33 cellular contexts compared by ENCODE assay signal in genomic region chr4:16758206-16758605, GRCh38.
"Had no signal": no experiment of that assay in that cellular context is flagged by ENCODE, and none has a peak within 500 bp of the region (broad histone marks: within the 10 kb centered on the region; RNA-seq: fewer than 3 reads in every experiment).

No MANE protein-coding gene starts in this region.

- H3K4me1 ChIP-seq: adrenal gland, body of pancreas, breast epithelium, colonic mucosa had no signal

- H3K27ac ChIP-seq: adrenal gland, body of pancreas, breast epithelium, cardiac muscle cell, colonic mucosa, epithelial cell of prostate, esophagus squamous epithelium, WERI-Rb-1 had no signal

- H3K4me3 ChIP-seq: adrenal gland, body of pancreas, breast epithelium, cardiac muscle cell, colonic mucosa, esophagus squamous epithelium had no signal

- H3K27me3 ChIP-seq: adrenal gland, body of pancreas, breast epithelium, cardiac muscle cell, colonic mucosa had no signal

- H3K36me3 ChIP-seq: adrenal gland, breast epithelium, cardiac muscle cell, colonic mucosa, esophagus squamous epithelium, WERI-Rb-1 had no signal

- ATAC-seq: activated CD4-positive, CD25-positive, alpha-beta regulatory T cell treated with anti-CD3 and anti-CD28 coated beads, Interleukin-2, amount 50 U/mL, for 24 hours; activated CD8-positive, alpha-beta T cell treated with anti-CD3 and anti-CD28 coated beads for 36 hours; activated naive CD8-positive, alpha-beta T cell treated with anti-CD3 and anti-CD28 coated beads, Interleukin-2, amount 50 U/mL, for 24 hours; activated T-cell treated with anti-CD3 and anti-CD28 coated beads, Interleukin-2, amount 50 U/mL, for 4 hours; activated T-helper 17 cell treated with anti-CD3 and anti-CD28 coated beads, Interleukin-2, amount 50 U/mL, for 72 hours; body of pancreas; T-helper 17 cell had no signal

- H3K36me3 Mint-ChIP-seq: activated naive CD4-positive, alpha-beta T cell treated with anti-CD3 and anti-CD28 coated beads, Interleukin-2, amount 50 U/mL, for 24 hours; activated naive CD8-positive, alpha-beta T cell treated with anti-CD3 and anti-CD28 coated beads for 36 hours had no signal

- H3K4me3 Mint-ChIP-seq: activated B cell treated with CpG ODN at 0.5 μM for 24 hours; activated CD8-positive, alpha-beta T cell treated with anti-CD3 and anti-CD28 coated beads for 36 hours; activated naive CD4-positive, alpha-beta T cell treated with anti-CD3 and anti-CD28 coated beads, Interleukin-2, amount 50 U/mL, for 24 hours; activated naive CD8-positive, alpha-beta T cell treated with anti-CD3 and anti-CD28 coated beads for 36 hours; activated naive CD8-positive, alpha-beta T cell treated with anti-CD3 and anti-CD28 coated beads, Interleukin-2, amount 50 U/mL, for 24 hours; activated T-cell treated with anti-CD3 and anti-CD28 coated beads, Interleukin-2, amount 50 U/mL, for 4 hours; activated T-helper 17 cell treated with anti-CD3 and anti-CD28 coated beads, Interleukin-2, amount 50 U/mL, for 72 hours; T-helper 17 cell; T-helper 2 cell treated with Interferon-gamma antibody and Interleukin-4, amounts not matched to agents 5 μg/mL and 100 μg/mL, for 36 hours had no signal

- H3K4me1 Mint-ChIP-seq: activated B cell treated with CpG ODN at 0.5 μM for 24 hours; activated naive CD4-positive, alpha-beta T cell treated with anti-CD3 and anti-CD28 coated beads, Interleukin-2, amount 50 U/mL, for 24 hours; activated naive CD8-positive, alpha-beta T cell treated with anti-CD3 and anti-CD28 coated beads for 36 hours; activated naive CD8-positive, alpha-beta T cell treated with anti-CD3 and anti-CD28 coated beads, Interleukin-2, amount 50 U/mL, for 24 hours; activated T-helper 17 cell treated with anti-CD3 and anti-CD28 coated beads, Interleukin-2, amount 50 U/mL, for 72 hours; T-helper 17 cell had no signal

- H3K27me3 Mint-ChIP-seq: activated B cell treated with CpG ODN at 0.5 μM for 24 hours; activated CD8-positive, alpha-beta T cell treated with anti-CD3 and anti-CD28 coated beads for 36 hours; activated naive CD8-positive, alpha-beta T cell treated with anti-CD3 and anti-CD28 coated beads for 36 hours; activated naive CD8-positive, alpha-beta T cell treated with anti-CD3 and anti-CD28 coated beads, Interleukin-2, amount 50 U/mL, for 24 hours; activated T-helper 17 cell treated with anti-CD3 and anti-CD28 coated beads, Interleukin-2, amount 50 U/mL, for 72 hours had no signal

- DNase-seq: activated B cell treated with CpG ODN at 0.5 μM for 24 hours; activated CD4-positive, alpha-beta T cell treated with anti-CD3 and anti-CD28 coated beads for 48 hours; activated CD4-positive, alpha-beta T cell treated with anti-CD3 and anti-CD28 coated beads, Interleukin-2, amount 50 U/mL, for 1 hour; activated CD4-positive, alpha-beta T cell treated with anti-CD3 and anti-CD28 coated beads, Interleukin-2, amount 50 U/mL, for 48 hours; activated CD8-positive, alpha-beta memory T cell treated with anti-CD3 and anti-CD28 coated beads for 24 hours; activated CD8-positive, alpha-beta T cell treated with anti-CD3 and anti-CD28 coated beads for 36 hours; activated effector memory CD4-positive, alpha-beta T cell treated with Interleukin-2 at 50 U/mL for 16 hours; activated gamma-delta T cell treated with Interleukin-2 at 50 U/mL for 16 hours; activated naive CD4-positive, alpha-beta T cell treated with Interleukin-2 at 50 U/mL for 16 hours; activated naive CD8-positive, alpha-beta T cell treated with anti-CD3 and anti-CD28 coated beads for 36 hours; activated naive CD8-positive, alpha-beta T cell treated with anti-CD3 and anti-CD28 coated beads, Interleukin-2, amount 50 U/mL, for 24 hours; activated T-cell treated with anti-CD3 and anti-CD28 coated beads, Interleukin-2, amount 50 U/mL, for 4 hours; adrenal gland; amygdala; aorta; body of pancreas; central memory CD4-positive, alpha-beta T cell; cerebellar nuclear complex; colonic mucosa; effector CD8-positive, alpha-beta T cell; esophagus squamous epithelium; head of caudate nucleus; T-helper 1 cell; T-helper 17 cell; T1000; WERI-Rb-1 had no signal

- H3K9me3 ChIP-seq: adrenal gland, body of pancreas, breast epithelium, colonic mucosa, esophagus squamous epithelium had no signal

- H3K9me3 Mint-ChIP-seq: activated B cell treated with CpG ODN at 0.5 μM for 24 hours; activated CD8-positive, alpha-beta T cell treated with anti-CD3 and anti-CD28 coated beads for 36 hours; activated naive CD4-positive, alpha-beta T cell treated with anti-CD3 and anti-CD28 coated beads, Interleukin-2, amount 50 U/mL, for 24 hours; activated naive CD8-positive, alpha-beta T cell treated with anti-CD3 and anti-CD28 coated beads for 36 hours; activated naive CD8-positive, alpha-beta T cell treated with anti-CD3 and anti-CD28 coated beads, Interleukin-2, amount 50 U/mL, for 24 hours; activated T-cell treated with anti-CD3 and anti-CD28 coated beads, Interleukin-2, amount 50 U/mL, for 4 hours; activated T-helper 17 cell treated with anti-CD3 and anti-CD28 coated beads, Interleukin-2, amount 50 U/mL, for 72 hours; T-helper 2 cell treated with Interferon-gamma antibody and Interleukin-4, amounts not matched to agents 5 μg/mL and 100 μg/mL, for 36 hours had no signal

- H3K27ac Mint-ChIP-seq: activated B cell treated with CpG ODN at 0.5 μM for 24 hours; activated CD8-positive, alpha-beta T cell treated with anti-CD3 and anti-CD28 coated beads for 36 hours; activated naive CD4-positive, alpha-beta T cell treated with anti-CD3 and anti-CD28 coated beads, Interleukin-2, amount 50 U/mL, for 24 hours; activated naive CD8-positive, alpha-beta T cell treated with anti-CD3 and anti-CD28 coated beads for 36 hours; activated naive CD8-positive, alpha-beta T cell treated with anti-CD3 and anti-CD28 coated beads, Interleukin-2, amount 50 U/mL, for 24 hours; activated T-helper 17 cell treated with anti-CD3 and anti-CD28 coated beads, Interleukin-2, amount 50 U/mL, for 72 hours; T-helper 17 cell; T-helper 2 cell treated with Interferon-gamma antibody and Interleukin-4, amounts not matched to agents 5 μg/mL and 100 μg/mL, for 36 hours had no signal
